ENCODE assay signal across 7 cellular contexts in genomic region chr10:112532053-112532658, GRCh38.
DNase-seq lines count a peak whose midpoint lies in the region; ATAC-seq and TF ChIP-seq lines count a peak whose summit lies in the region.

No MANE protein-coding gene starts in this region.

- H3K79me2 ChIP-seq in OCI-LY7 (ENCODE audit: insufficient read depth, low read depth, low read length): no peaks in the 10 kb centered on the region

- H2AFZ ChIP-seq in OCI-LY7 (ENCODE audit: low read length): no peak overlapping the region

- H3K4me1 Mint-ChIP-seq in memory B cell: peaks cover 8% of the 10 kb centered on the region

- H3K4me3 Mint-ChIP-seq in memory B cell: peak overlapping the region; percentile 74

- ATAC-seq in GM19025 (IDR thresholded peaks at IDR 0.05; ENCODE audit: low read depth, unreplicated experiment) (peak; percentile 94), HG02840 (IDR thresholded peaks at IDR 0.05; ENCODE audit: low FRiP score, unreplicated experiment) (peak; percentile 95), memory B cell (ENCODE audit: low read depth) (peak; percentile 85)

- peak overlapping the region; percentile 13 for H3K4me3 ChIP-seq in OCI-LY7 (ENCODE audit: low read depth, low read length, poor library complexity, severe bottlenecking)
- no peak overlapping the region for H3K4me3 ChIP-seq in foreskin fibroblast (ENCODE audit: low read depth in 1 of 2, low read length in 2 of 2)

- peaks cover 2% of the 10 kb centered on the region for H3K36me3 Mint-ChIP-seq in memory B cell

- H3K9me3 Mint-ChIP-seq in memory B cell: no peaks in the 10 kb centered on the region

- H3K27me3 Mint-ChIP-seq in memory B cell: no peaks in the 10 kb centered on the region

- no TSS peak for BruUV-seq in OCI-LY7 (replicated peaks; lab: Mats Ljungman, UMichigan)

- no peaks in the 10 kb centered on the region for H3K36me3 ChIP-seq in OCI-LY7 (ENCODE audit: insufficient read depth, low read length)

- no peaks in the 10 kb centered on the region for H3K9me2 ChIP-seq in OCI-LY7 (ENCODE audit: insufficient read depth, low read length)

- H3K27ac ChIP-seq in OCI-LY7 (ENCODE audit: low read depth, low read length, poor library complexity, severe bottlenecking): no peak overlapping the region

- TF ChIP-seq CTCF in OCI-LY7 (conservative IDR thresholded peaks at IDR 0.05; ENCODE audit: low read length) (no peak), foreskin fibroblast (IDR thresholded peaks at IDR 0.05; ENCODE audit: low read depth, low read length) (no peak)

- peak overlapping the region; percentile 72 for H3K27ac Mint-ChIP-seq in memory B cell

- H4K20me1 ChIP-seq in OCI-LY7 (ENCODE audit: insufficient read depth, low read length): no peaks in the 10 kb centered on the region

- CTCF ChIA-PET in OCI-LY7 (lab: Charles Lee; ENCODE audit: unreplicated experiment): no interaction called here

- POLR2A ChIA-PET in OCI-LY7 (lab: Charles Lee): interaction anchor here (0.6 to 1.1 kb wide), 5 partner anchors 9 to 851 kb away, joined by 3 to 6 read pairs (median 5); no protein-coding TSS in a partner anchor

- DNase-seq in OCI-LY7 (ENCODE audit: low spot score) (no peak), memory B cell (ENCODE audit: low spot score in 2 of 2) (no peak), DMS114 treated with DMSO at 0.1 percent for 48 hours (lab: John Stamatoyannopoulos, UW; ENCODE audit: unreplicated experiment) (no peak), foreskin fibroblast (no peak), D341Med (ENCODE audit: low spot score) (no peak)

- intact Hi-C loops in OCI-LY7 (cut with micrococcal nuclease; ENCODE audit: unreplicated experiment): no loop called here

- H3K4me2 ChIP-seq in OCI-LY7 (ENCODE audit: low read length): peak overlapping the region; percentile 40

- H3K9me3 ChIP-seq in OCI-LY7 (ENCODE audit: low read length): no peaks in the 10 kb centered on the region

- H3K4me1 ChIP-seq in OCI-LY7 (ENCODE audit: insufficient read depth, low read length, poor library complexity, severe bottlenecking): no peaks in the 10 kb centered on the region
